In the genomic region with DNA sequence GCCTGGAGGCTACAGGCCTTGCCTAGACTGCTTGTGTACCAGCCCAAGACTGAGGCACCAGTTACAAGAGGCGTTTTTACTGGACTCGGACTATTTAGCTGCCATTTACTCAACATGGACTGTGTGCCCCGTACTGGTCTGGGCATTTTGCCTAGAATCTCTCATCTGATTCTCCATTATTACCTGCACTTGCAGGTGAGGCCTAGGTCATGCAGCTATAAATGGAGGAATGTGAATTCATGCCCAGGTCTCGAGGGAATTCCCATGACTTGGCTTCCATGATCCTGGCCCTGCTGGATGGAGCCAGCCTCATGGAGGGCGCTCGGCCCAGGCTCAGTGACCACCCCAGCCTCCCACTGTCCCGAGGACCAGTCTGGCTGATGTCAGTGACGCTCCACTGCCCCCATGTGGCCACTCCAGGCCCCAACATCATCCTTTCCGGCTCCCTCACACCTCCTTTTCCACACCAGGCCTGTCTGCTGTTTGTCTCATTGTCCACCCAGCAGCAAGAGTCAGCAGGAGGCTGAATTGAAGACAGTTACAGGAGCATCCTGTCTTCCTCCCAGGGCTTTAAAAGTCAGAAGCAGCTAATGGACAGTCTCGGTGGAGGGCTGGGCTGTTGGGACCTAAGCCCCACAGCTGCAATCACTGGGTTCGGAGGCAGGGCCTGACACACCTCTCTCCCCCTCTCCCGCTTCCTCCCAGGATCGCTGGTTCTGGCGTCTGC, we compare ENCODE assay signal across 1 cellular context.
TF ChIP-seq lines count a peak whose summit lies in the region.

No MANE protein-coding gene starts in this region.

TF ChIP-seq in K562, 482 proteins besides CTCF, POLR2A, EP300 and RAD21 (continued from another document):
- TF ChIP-seq, protein P1, sequence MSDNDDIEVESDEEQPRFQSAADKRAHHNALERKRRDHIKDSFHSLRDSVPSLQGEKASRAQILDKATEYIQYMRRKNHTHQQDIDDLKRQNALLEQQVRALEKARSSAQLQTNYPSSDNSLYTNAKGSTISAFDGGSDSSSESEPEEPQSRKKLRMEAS (CRISPR knock-in tag; IDR thresholded peaks at IDR 0.05) = 0 out of 2 replicates have a peak, but pooled peaks have one; percentile 22
- TF ChIP-seq, protein P2, sequence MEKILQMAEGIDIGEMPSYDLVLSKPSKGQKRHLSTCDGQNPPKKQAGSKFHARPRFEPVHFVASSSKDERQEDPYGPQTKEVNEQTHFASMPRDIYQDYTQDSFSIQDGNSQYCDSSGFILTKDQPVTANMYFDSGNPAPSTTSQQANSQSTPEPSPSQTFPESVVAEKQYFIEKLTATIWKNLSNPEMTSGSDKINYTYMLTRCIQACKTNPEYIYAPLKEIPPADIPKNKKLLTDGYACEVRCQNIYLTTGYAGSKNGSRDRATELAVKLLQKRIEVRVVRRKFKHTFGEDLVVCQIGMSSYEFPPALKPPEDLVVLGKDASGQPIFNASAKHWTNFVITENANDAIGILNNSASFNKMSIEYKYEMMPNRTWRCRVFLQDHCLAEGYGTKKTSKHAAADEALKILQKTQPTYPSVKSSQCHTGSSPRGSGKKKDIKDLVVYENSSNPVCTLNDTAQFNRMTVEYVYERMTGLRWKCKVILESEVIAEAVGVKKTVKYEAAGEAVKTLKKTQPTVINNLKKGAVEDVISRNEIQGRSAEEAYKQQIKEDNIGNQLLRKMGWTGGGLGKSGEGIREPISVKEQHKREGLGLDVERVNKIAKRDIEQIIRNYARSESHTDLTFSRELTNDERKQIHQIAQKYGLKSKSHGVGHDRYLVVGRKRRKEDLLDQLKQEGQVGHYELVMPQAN (IDR thresholded peaks at IDR 0.05; ENCODE audit: borderline replicate concordance) = no peak
- TF ChIP-seq POLR2AphosphoS5 (IDR thresholded peaks at IDR 0.05; ENCODE audit: control insufficient read depth, insufficient read depth, low read depth, low read length) (no peak), ZFP1 (CRISPR knock-in tag; IDR thresholded peaks at IDR 0.05) (no peak), RFX7 (CRISPR knock-in tag; IDR thresholded peaks at IDR 0.05) (no peak), MTA3 (IDR thresholded peaks at IDR 0.05; ENCODE audit: borderline replicate concordance) (no peak; the same call in 1 of the 2 replicates), TEAD4 (IDR thresholded peaks at IDR 0.05; ENCODE audit: low read length) (no peak), TEAD4 (CRISPR knock-in tag; IDR thresholded peaks at IDR 0.05; ENCODE audit: borderline replicate concordance) (no peak), NCOA4 (IDR thresholded peaks at IDR 0.05; ENCODE audit: partially characterized antibody) (no peak), ZNF57 (CRISPR knock-in tag; IDR thresholded peaks at IDR 0.05) (no peak), ESRRB (CRISPR knock-in tag; IDR thresholded peaks at IDR 0.05; ENCODE audit: borderline replicate concordance) (no peak), PHF20 (IDR thresholded peaks at IDR 0.05; ENCODE audit: partially characterized antibody) (no peak)
- TF ChIP-seq, protein P3, sequence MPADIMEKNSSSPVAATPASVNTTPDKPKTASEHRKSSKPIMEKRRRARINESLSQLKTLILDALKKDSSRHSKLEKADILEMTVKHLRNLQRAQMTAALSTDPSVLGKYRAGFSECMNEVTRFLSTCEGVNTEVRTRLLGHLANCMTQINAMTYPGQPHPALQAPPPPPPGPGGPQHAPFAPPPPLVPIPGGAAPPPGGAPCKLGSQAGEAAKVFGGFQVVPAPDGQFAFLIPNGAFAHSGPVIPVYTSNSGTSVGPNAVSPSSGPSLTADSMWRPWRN (IDR thresholded peaks at IDR 0.05; ENCODE audit: low read depth) = no peak
- TF ChIP-seq, protein P4, sequence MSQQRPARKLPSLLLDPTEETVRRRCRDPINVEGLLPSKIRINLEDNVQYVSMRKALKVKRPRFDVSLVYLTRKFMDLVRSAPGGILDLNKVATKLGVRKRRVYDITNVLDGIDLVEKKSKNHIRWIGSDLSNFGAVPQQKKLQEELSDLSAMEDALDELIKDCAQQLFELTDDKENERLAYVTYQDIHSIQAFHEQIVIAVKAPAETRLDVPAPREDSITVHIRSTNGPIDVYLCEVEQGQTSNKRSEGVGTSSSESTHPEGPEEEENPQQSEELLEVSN (IDR thresholded peaks at IDR 0.05; ENCODE audit: borderline replicate concordance in 1 of 2, extremely low read depth in 1 of 2, insufficient read depth in 1 of 2, insufficient read length in 1 of 2, low read depth in 1 of 2, low read length in 1 of 2, poor library complexity in 1 of 2, severe bottlenecking in 1 of 2) = no peak
- TF ChIP-seq, protein P5, sequence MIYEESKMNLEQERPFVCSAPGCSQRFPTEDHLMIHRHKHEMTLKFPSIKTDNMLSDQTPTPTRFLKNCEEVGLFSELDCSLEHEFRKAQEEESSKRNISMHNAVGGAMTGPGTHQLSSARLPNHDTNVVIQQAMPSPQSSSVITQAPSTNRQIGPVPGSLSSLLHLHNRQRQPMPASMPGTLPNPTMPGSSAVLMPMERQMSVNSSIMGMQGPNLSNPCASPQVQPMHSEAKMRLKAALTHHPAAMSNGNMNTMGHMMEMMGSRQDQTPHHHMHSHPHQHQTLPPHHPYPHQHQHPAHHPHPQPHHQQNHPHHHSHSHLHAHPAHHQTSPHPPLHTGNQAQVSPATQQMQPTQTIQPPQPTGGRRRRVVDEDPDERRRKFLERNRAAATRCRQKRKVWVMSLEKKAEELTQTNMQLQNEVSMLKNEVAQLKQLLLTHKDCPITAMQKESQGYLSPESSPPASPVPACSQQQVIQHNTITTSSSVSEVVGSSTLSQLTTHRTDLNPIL (CRISPR knock-in tag; IDR thresholded peaks at IDR 0.05) = no peak
- TF ChIP-seq, protein P6, sequence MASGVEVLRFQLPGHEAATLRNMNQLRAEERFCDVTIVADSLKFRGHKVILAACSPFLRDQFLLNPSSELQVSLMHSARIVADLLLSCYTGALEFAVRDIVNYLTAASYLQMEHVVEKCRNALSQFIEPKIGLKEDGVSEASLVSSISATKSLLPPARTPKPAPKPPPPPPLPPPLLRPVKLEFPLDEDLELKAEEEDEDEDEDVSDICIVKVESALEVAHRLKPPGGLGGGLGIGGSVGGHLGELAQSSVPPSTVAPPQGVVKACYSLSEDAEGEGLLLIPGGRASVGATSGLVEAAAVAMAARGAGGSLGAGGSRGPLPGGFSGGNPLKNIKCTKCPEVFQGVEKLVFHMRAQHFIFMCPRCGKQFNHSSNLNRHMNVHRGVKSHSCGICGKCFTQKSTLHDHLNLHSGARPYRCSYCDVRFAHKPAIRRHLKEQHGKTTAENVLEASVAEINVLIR (CRISPR knock-in tag; IDR thresholded peaks at IDR 0.05) = no peak
